ENCODE assay signal across 10 cellular contexts in genomic region chr1:82464362-82464931, GRCh38.
A peak's percentile ranks its signal among the peaks of the same experiment; 100 is the strongest.
DNase-seq lines count a peak whose midpoint lies in the region; ATAC-seq and TF ChIP-seq lines count a peak whose summit lies in the region.
"Had no signal": no experiment of that assay in that cellular context is flagged by ENCODE, and none has a peak within 500 bp of the region (broad histone marks: within the 10 kb centered on the region; RNA-seq: fewer than 3 reads in every experiment).

No MANE protein-coding gene starts in this region.

- H3K4me3 ChIP-seq in fibroblast of mammary gland (ENCODE audit: control insufficient read depth, low read depth, low read length), result no peak overlapping the region
- H3K4me3 ChIP-seq: dorsolateral prefrontal cortex, tibial artery had no signal

- no peak for ATAC-seq in GM21515 (IDR thresholded peaks at IDR 0.05; ENCODE audit: unreplicated experiment)
- no peak for ATAC-seq in HG03457 (IDR thresholded peaks at IDR 0.05; ENCODE audit: unreplicated experiment)

- TF ChIP-seq CTCF in fibroblast of mammary gland (conservative IDR thresholded peaks at IDR 0.05; ENCODE audit: control insufficient read depth, insufficient read depth, low read depth, low read length), result no peak

- DNase-seq in EL, result peak; percentile 10
- peak; percentile 14 for DNase-seq in NCI-H69 (lab: John Stamatoyannopoulos, UW)
- peak; percentile 42 for DNase-seq in fibroblast of mammary gland (ENCODE audit: low read depth)
- DNase-seq in renal cortical epithelial cell (ENCODE audit: low read depth), result peak; percentile 59
- no peak for DNase-seq in KBM-7
- DNase-seq in NK-92 (lab: John Stamatoyannopoulos, UW; ENCODE audit: unreplicated experiment), result no peak
- DNase-seq: dorsolateral prefrontal cortex, tibial artery had no signal

- in situ Hi-C loops in KBM-7 (cut with MboI; ENCODE audit: low pct_unique_long_range_greater_than_20kb, low sequenced_read_pairs), result no loop called here

Comparison
In these comparisons a context has a peak if more than half of its experiments do, and no peak if none do; other contexts are left out.
1. DNase-seq: peak in EL (single experiment), NCI-H69 (single experiment), fibroblast of mammary gland (single experiment) and renal cortical epithelial cell (single experiment); none in KBM-7 (single experiment) and NK-92 (single experiment).